7 cellular contexts compared by ENCODE assay signal in the genomic region with DNA sequence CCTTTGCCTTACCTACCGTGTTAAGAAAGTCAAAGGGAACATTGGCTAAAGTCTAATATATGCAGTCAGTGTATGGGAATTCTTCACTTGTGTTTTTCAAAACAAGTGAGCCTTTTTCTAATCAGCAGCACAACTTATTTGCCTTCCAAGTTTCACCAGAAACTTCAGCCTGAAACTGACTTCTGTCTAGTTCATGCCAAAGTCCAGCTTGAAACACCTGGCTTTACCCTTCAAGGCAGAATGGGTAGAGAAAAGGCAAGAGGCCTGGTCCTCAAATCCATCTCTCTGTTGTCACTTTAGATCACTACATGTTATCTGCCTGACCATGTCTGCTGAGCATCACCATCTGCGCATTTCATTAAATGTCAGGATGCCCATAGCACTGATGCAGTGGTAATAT.
DNase-seq lines count a peak whose midpoint lies in the region; ATAC-seq, FAIRE-seq and TF ChIP-seq lines count a peak whose summit lies in the region.
"Not testable (repeated sequence)": the region's sequence is repeated elsewhere in the genome, so short reads cannot be mapped to it uniquely, and the experiment has no call there.

No MANE protein-coding gene starts in this region.

- H3K27me3 ChIP-seq in bronchial epithelial cell (ENCODE audit: control insufficient read depth, insufficient read depth, low read length) = not testable (repeated sequence)

- H3K4me3 Mint-ChIP-seq in natural killer cell treated with Interleukin-12 subunit alpha and Interleukin-12 subunit beta and Interleukin-15 and Interleukin-18, amount 100 ng/mL, for 72 hours = peak overlapping the region; percentile 87

- WGBS in A549 (ENCODE audit: missing lambda C conversion rate) = 88% methylated on average over 2 of the region's 2 CpGs

- POLR2A ChIA-PET in A549 (lab: Yijun Ruan, JAX) = not testable (repeated sequence)

- CTCF ChIA-PET in A549 (lab: Yijun Ruan, JAX) = not testable (repeated sequence)

- H3K9me3 Mint-ChIP-seq in natural killer cell treated with Interleukin-12 subunit alpha and Interleukin-12 subunit beta and Interleukin-15 and Interleukin-18, amount 100 ng/mL, for 72 hours = not testable (repeated sequence)

- FAIRE-seq in A549 (lab: Jason Lieb, UNC) (peak; percentile 96), GM12891 (lab: Jason Lieb, UNC) (peak; percentile 97), GM19239 (lab: Jason Lieb, UNC) (peak; percentile 74), bronchial epithelial cell (lab: Jason Lieb, UNC) (peak; percentile 97)

- not testable (repeated sequence) for H3K27me3 Mint-ChIP-seq in natural killer cell treated with Interleukin-12 subunit alpha and Interleukin-12 subunit beta and Interleukin-15 and Interleukin-18, amount 100 ng/mL, for 72 hours

- not testable (repeated sequence) for H3K36me3 Mint-ChIP-seq in natural killer cell treated with Interleukin-12 subunit alpha and Interleukin-12 subunit beta and Interleukin-15 and Interleukin-18, amount 100 ng/mL, for 72 hours

- DNase-seq in A549 (ENCODE audit: low read depth in 1 of 2, low spot score in 1 of 2); GM12891 (ENCODE audit: insufficient read length, low spot score); GM19239 (ENCODE audit: insufficient read length, low spot score); bronchial epithelial cell (ENCODE audit: low read depth); natural killer cell treated with Interleukin-12 subunit alpha and Interleukin-12 subunit beta and Interleukin-15 and Interleukin-18, amount 100 ng/mL, for 72 hours (ENCODE audit: low spot score): not testable (repeated sequence)

- H3K4me2 ChIP-seq in A549 = not testable (repeated sequence)

- not testable (repeated sequence) for H3K27ac ChIP-seq in A549
- H3K27ac ChIP-seq in VCaP = peak overlapping the region; percentile 100

- not testable (repeated sequence) for H3K36me3 ChIP-seq in bronchial epithelial cell (ENCODE audit: control insufficient read depth, insufficient read depth, low read length)

- not testable (repeated sequence) for H3K4me1 ChIP-seq in A549

- TF ChIP-seq EP300 in A549 (IDR thresholded peaks at IDR 0.05) = not testable (repeated sequence)

- H3K9me3 ChIP-seq in A549 = not testable (repeated sequence)

- not testable (repeated sequence) for H3K4me3 ChIP-seq in A549; bronchial epithelial cell (ENCODE audit: low read depth, low read length)

- not testable (repeated sequence) for TF ChIP-seq RAD21 in A549 (conservative IDR thresholded peaks at IDR 0.05 in 1 of 2, IDR thresholded peaks at IDR 0.05 in 1 of 2)

- TF ChIP-seq CTCF in A549 (IDR thresholded peaks at IDR 0.05); VCaP (conservative IDR thresholded peaks at IDR 0.05); bronchial epithelial cell (IDR thresholded peaks at IDR 0.05; ENCODE audit: insufficient read depth, low read length, severe bottlenecking): not testable (repeated sequence)

- peak overlapping the region; percentile 86 to 100 for H3K27ac Mint-ChIP-seq in natural killer cell treated with Interleukin-12 subunit alpha and Interleukin-12 subunit beta and Interleukin-15 and Interleukin-18, amount 100 ng/mL, for 72 hours

- not testable (repeated sequence) for ATAC-seq in A549; natural killer cell treated with Interleukin-12 subunit alpha and Interleukin-12 subunit beta and Interleukin-15 and Interleukin-18, amount 100 ng/mL, for 72 hours
- peak; percentile 61 for ATAC-seq in GM21786 (IDR thresholded peaks at IDR 0.05; ENCODE audit: unreplicated experiment)

- not testable (repeated sequence) for TF ChIP-seq POLR2A in A549 (IDR thresholded peaks at IDR 0.05; ENCODE audit: low read length); GM12891 (IDR thresholded peaks at IDR 0.05; ENCODE audit: low read depth, low read length)

- H3K4me1 Mint-ChIP-seq in natural killer cell treated with Interleukin-12 subunit alpha and Interleukin-12 subunit beta and Interleukin-15 and Interleukin-18, amount 100 ng/mL, for 72 hours (ENCODE audit: low read depth in 2 of 2) = peaks cover 33 to 49% of the 10 kb centered on the region in 2 donors
